ENCODE assay signal across 8 cellular contexts in genomic region chr2:64654063-64654811, GRCh38. TPM values are rescaled to one million over a fixed set of nuclear protein-coding genes. Genes with fewer than 3 reads are reported as not detected.
DNase-seq lines count a peak whose midpoint lies in the region; ATAC-seq and TF ChIP-seq lines count a peak whose summit lies in the region.

No MANE protein-coding gene starts in this region.

- CTCF ChIA-PET in AG04450 (lab: Charles Lee) = interaction anchor here (0.6 to 6.4 kb wide), 16 partner anchors 9 to 229 kb away, joined by 3 to 43 read pairs (median 3); no protein-coding TSS in a partner anchor
- CTCF ChIA-PET in activated CD4-positive, alpha-beta T cell treated with anti-CD3 and anti-CD28 coated beads, Interleukin-2, amount 10 ng/mL, durations not matched to agents 7 days and 5 days (lab: Charles Lee) = interaction anchor here (0.5 to 6.7 kb wide), 32 partner anchors 9 to 830 kb away, joined by 3 to 45 read pairs (median 5); partner anchors contain the start of gene AFTPH

- H3K4me3 Mint-ChIP-seq in activated CD4-positive, alpha-beta T cell treated with anti-CD3 and anti-CD28 coated beads, Interleukin-2, amount 10 ng/mL, durations not matched to agents 7 days and 5 days = peak overlapping the region; percentile 78
- peak overlapping the region; percentile 81 for H3K4me3 Mint-ChIP-seq in dendritic cell treated with granulocyte-macrophage colony-stimulating factor and Interleukin-4, amounts not matched to agents 40 ng/mL and 50 ng/mL, for 4 days
- H3K4me3 Mint-ChIP-seq in stimulated activated effector memory CD8-positive, alpha-beta T cell treated with anti-CD3 and anti-CD28 coated beads, Interleukin-12 subunit alpha, Interleukin-12 subunit beta, amount 100 ng/mL, for 72 hours = peak overlapping the region; percentile 73

- POLR2A ChIA-PET in AG04450 (lab: Yijun Ruan, JAX) = interaction anchor here (0.6 to 3.5 kb wide), 30 partner anchors 8 to 782 kb away, joined by 3 to 106 read pairs (median 5); partner anchors contain the start of gene SLC1A4
- POLR2A ChIA-PET in activated CD4-positive, alpha-beta T cell treated with anti-CD3 and anti-CD28 coated beads, Interleukin-2, amount 10 ng/mL, durations not matched to agents 7 days and 5 days (lab: Charles Lee) = interaction anchor here (0.6 to 1.1 kb wide), 4 partner anchors 12 to 97 kb away, joined by 3 to 8 read pairs (median 4); no protein-coding TSS in a partner anchor

- no peaks in the 10 kb centered on the region for H3K27me3 ChIP-seq in AG04450 (ENCODE audit: control insufficient read depth, insufficient read depth, low read length)

- H3K4me1 Mint-ChIP-seq in activated CD4-positive, alpha-beta T cell treated with anti-CD3 and anti-CD28 coated beads, Interleukin-2, amount 10 ng/mL, durations not matched to agents 7 days and 5 days = peaks cover 60% of the 10 kb centered on the region
- H3K4me1 Mint-ChIP-seq in dendritic cell treated with granulocyte-macrophage colony-stimulating factor and Interleukin-4, amounts not matched to agents 40 ng/mL and 50 ng/mL, for 4 days (ENCODE audit: low read depth) = peaks cover 60% of the 10 kb centered on the region
- H3K4me1 Mint-ChIP-seq in stimulated activated effector memory CD8-positive, alpha-beta T cell treated with anti-CD3 and anti-CD28 coated beads, Interleukin-12 subunit alpha, Interleukin-12 subunit beta, amount 100 ng/mL, for 72 hours = peaks cover 37% of the 10 kb centered on the region

- H3K4me3 ChIP-seq in AG04450 (ENCODE audit: low read depth, low read length) = peak overlapping the region; percentile 77

- intact Hi-C loops in dendritic cell treated with granulocyte-macrophage colony-stimulating factor and Interleukin-4, amounts not matched to agents 40 ng/mL and 50 ng/mL, for 4 days (cut with micrococcal nuclease) = loop anchor here (1.0 to 5.0 kb wide), 2 partner anchors 78 to 96 kb away; no protein-coding TSS in a partner anchor

- peak; percentile 40 for ATAC-seq in GM18870 (IDR thresholded peaks at IDR 0.05; ENCODE audit: unreplicated experiment)
- peak; percentile 18 for ATAC-seq in HG03108 (IDR thresholded peaks at IDR 0.05; ENCODE audit: unreplicated experiment)
- ATAC-seq in stimulated activated effector memory CD8-positive, alpha-beta T cell treated with anti-CD3 and anti-CD28 coated beads, Interleukin-12 subunit alpha, Interleukin-12 subunit beta, amount 100 ng/mL, for 72 hours = peak; percentile 78

- H3K27me3 Mint-ChIP-seq in activated CD4-positive, alpha-beta T cell treated with anti-CD3 and anti-CD28 coated beads, Interleukin-2, amount 10 ng/mL, durations not matched to agents 7 days and 5 days = no peaks in the 10 kb centered on the region
- H3K27me3 Mint-ChIP-seq in dendritic cell treated with granulocyte-macrophage colony-stimulating factor and Interleukin-4, amounts not matched to agents 40 ng/mL and 50 ng/mL, for 4 days = no peaks in the 10 kb centered on the region

- peak overlapping the region; percentile 88 for H3K27ac Mint-ChIP-seq in activated CD4-positive, alpha-beta T cell treated with anti-CD3 and anti-CD28 coated beads, Interleukin-2, amount 10 ng/mL, durations not matched to agents 7 days and 5 days
- peak overlapping the region; percentile 95 for H3K27ac Mint-ChIP-seq in dendritic cell treated with granulocyte-macrophage colony-stimulating factor and Interleukin-4, amounts not matched to agents 40 ng/mL and 50 ng/mL, for 4 days
- peak overlapping the region; percentile 73 for H3K27ac Mint-ChIP-seq in stimulated activated effector memory CD8-positive, alpha-beta T cell treated with anti-CD3 and anti-CD28 coated beads, Interleukin-12 subunit alpha, Interleukin-12 subunit beta, amount 100 ng/mL, for 72 hours

- no peak for TF ChIP-seq CTCF in AG04450 (IDR thresholded peaks at IDR 0.05; ENCODE audit: low read depth, low read length)

- H3K36me3 Mint-ChIP-seq in activated CD4-positive, alpha-beta T cell treated with anti-CD3 and anti-CD28 coated beads, Interleukin-2, amount 10 ng/mL, durations not matched to agents 7 days and 5 days (ENCODE audit: low read depth) = no peaks in the 10 kb centered on the region
- H3K36me3 Mint-ChIP-seq in dendritic cell treated with granulocyte-macrophage colony-stimulating factor and Interleukin-4, amounts not matched to agents 40 ng/mL and 50 ng/mL, for 4 days (ENCODE audit: low read depth) = peaks cover 21% of the 10 kb centered on the region
- H3K36me3 Mint-ChIP-seq in stimulated activated effector memory CD8-positive, alpha-beta T cell treated with anti-CD3 and anti-CD28 coated beads, Interleukin-12 subunit alpha, Interleukin-12 subunit beta, amount 100 ng/mL, for 72 hours = no peaks in the 10 kb centered on the region

- DNase-seq in AG04450 (ENCODE audit: low read depth, low spot score) (peak; percentile 44), NCI-H524 (lab: John Stamatoyannopoulos, UW) (peak; percentile 72), lung microvascular endothelial cell (ENCODE audit: low read depth in 2 of 2) (peak; percentile 84 to 88)
- DNase-seq in activated CD4-positive, alpha-beta T cell treated with anti-CD3 and anti-CD28 coated beads, Interleukin-2, amount 10 ng/mL, durations not matched to agents 7 days and 5 days = peak; percentile 61
- peak; percentile 60 to 81 for DNase-seq in stimulated activated effector memory CD8-positive, alpha-beta T cell treated with anti-CD3 and anti-CD28 coated beads, Interleukin-12 subunit alpha, Interleukin-12 subunit beta, amount 100 ng/mL, for 72 hours (ENCODE audit: low spot score in 2 of 2)

- H3K27ac ChIP-seq in AG04450 (ENCODE audit: low read depth, low read length) = peak overlapping the region; percentile 92

- no peaks in the 10 kb centered on the region; the same call in 1 of the 2 replicates for H3K9me3 ChIP-seq in AG04450 (ENCODE audit: control insufficient read depth, insufficient read depth, low read length)

- no peaks in the 10 kb centered on the region for H3K9me3 Mint-ChIP-seq in activated CD4-positive, alpha-beta T cell treated with anti-CD3 and anti-CD28 coated beads, Interleukin-2, amount 10 ng/mL, durations not matched to agents 7 days and 5 days
- no peaks in the 10 kb centered on the region for H3K9me3 Mint-ChIP-seq in dendritic cell treated with granulocyte-macrophage colony-stimulating factor and Interleukin-4, amounts not matched to agents 40 ng/mL and 50 ng/mL, for 4 days
- H3K9me3 Mint-ChIP-seq in stimulated activated effector memory CD8-positive, alpha-beta T cell treated with anti-CD3 and anti-CD28 coated beads, Interleukin-12 subunit alpha, Interleukin-12 subunit beta, amount 100 ng/mL, for 72 hours = no peaks in the 10 kb centered on the region

RNA-seq across cellular contexts. Expression of gene SERTAD2, which starts 0.5 kb away (rescaled TPM):
- polyA plus RNA-seq in AG04450 (2011; rRNA removed) = 9.9 and 10.1 TPM in 2 replicates
- polyA minus RNA-seq in AG04450 (2011; rRNA and poly(A)+ RNA removed) = 12.4 and 20.5 TPM in 2 replicates
- total RNA-seq in activated CD4-positive, alpha-beta T cell treated with anti-CD3 and anti-CD28 coated beads, Interleukin-2, amount 10 ng/mL, durations not matched to agents 7 days and 5 days = 10 to 100 TPM; 16.9 to 18.7 TPM
- 3.3 and 6.2 TPM in 2 replicates for total RNA-seq in lung microvascular endothelial cell

Comparison
In these comparisons a context has a peak if more than half of its experiments do, and no peak if none do; other contexts are left out.
1. Peak in every context shown above with its lines: DNase-seq, ATAC-seq, H3K4me3 ChIP-seq and H3K27ac ChIP-seq.
2. ATAC-seq: peak in every context shown above with its lines; median percentile 78 in stimulated activated effector memory CD8-positive, alpha-beta T cell treated with anti-CD3 and anti-CD28 coated beads, Interleukin-12 subunit alpha, Interleukin-12 subunit beta, amount 100 ng/mL, for 72 hours; 40 in GM18870; 18 in HG03108.